8 cellular contexts compared by ENCODE assay signal in the genomic region with DNA sequence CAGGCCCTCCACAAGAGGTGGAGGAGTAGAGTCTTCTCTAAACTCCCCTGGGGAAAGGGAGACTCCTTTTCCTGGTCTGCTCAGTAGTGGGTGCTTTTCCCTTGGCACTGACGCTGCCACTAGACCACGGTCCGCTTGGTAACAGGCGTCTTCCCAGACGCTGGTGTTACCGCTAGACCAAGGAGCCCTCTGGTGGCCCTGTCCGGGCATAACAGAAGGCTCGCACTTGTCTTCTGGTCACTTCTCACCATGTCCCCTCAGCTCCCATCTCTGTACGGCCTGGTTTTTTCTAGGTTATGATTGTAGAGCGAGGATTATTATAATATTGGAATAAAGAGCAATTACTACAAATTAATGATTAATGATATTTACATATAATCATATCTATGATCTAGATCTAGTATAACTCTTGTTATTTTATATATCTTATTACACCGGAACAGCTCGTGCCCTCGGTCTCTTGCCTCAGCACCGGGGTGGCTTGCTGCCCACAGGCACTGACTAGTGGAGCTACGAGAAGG. TPM values are rescaled to one million over a fixed set of nuclear protein-coding genes. Genes with fewer than 3 reads are reported as not detected.
DNase-seq lines count a peak whose midpoint lies in the region; ATAC-seq and TF ChIP-seq lines count a peak whose summit lies in the region.
"Not testable (repeated sequence)": the region's sequence is repeated elsewhere in the genome, so short reads cannot be mapped to it uniquely, and the experiment has no call there.

No MANE protein-coding gene starts in this region.

- not testable (repeated sequence) for H3K36me3 ChIP-seq in Caco-2 (ENCODE audit: control insufficient read depth, insufficient read depth, low read length); HCT116 (ENCODE audit: control insufficient read depth in 1 of 2, insufficient read depth in 2 of 2, low read length in 2 of 2); left ventricle myocardium inferior; neural progenitor cell; uterus

- H3K27ac ChIP-seq in HCT116 (ENCODE audit: low read depth, low read length); left ventricle myocardium inferior (replicated peaks); neural progenitor cell; uterus: not testable (repeated sequence)

- TF ChIP-seq CTCF in Caco-2 (IDR thresholded peaks at IDR 0.05; ENCODE audit: insufficient read depth in 1 of 2, low read depth in 1 of 2, low read length in 1 of 2, severe bottlenecking in 1 of 2, unreplicated experiment in 1 of 2) (peak; percentile 34 to 46), HCT116 (IDR thresholded peaks at IDR 0.05 in 2 of 3, conservative IDR thresholded peaks at IDR 0.05 in 1 of 3; ENCODE audit: borderline replicate concordance in 1 of 3, insufficient read depth in 1 of 3, low read depth in 2 of 3, low read length in 2 of 3) (peak in 2 of 3 experiments; percentile 61 to 63; a peak in 4 of 6 replicates), WI38 (IDR thresholded peaks at IDR 0.05; ENCODE audit: low read depth, low read length) (peak; percentile 52), left ventricle myocardium inferior (IDR thresholded peaks at IDR 0.05; ENCODE audit: borderline replicate concordance) (peak; percentile 81), neural progenitor cell (IDR thresholded peaks at IDR 0.05) (peak; percentile 47), uterus (IDR thresholded peaks at IDR 0.05) (peak; percentile 39 to 63 (median 53))

- H3K9ac ChIP-seq in HCT116 (ENCODE audit: low read length); neural progenitor cell: not testable (repeated sequence)

- TF ChIP-seq RAD21 in HCT116 (IDR thresholded peaks at IDR 0.05; ENCODE audit: low read depth) = not testable (repeated sequence)

- not testable (repeated sequence) for TF ChIP-seq POLR2A in HCT116 (IDR thresholded peaks at IDR 0.05; ENCODE audit: borderline replicate concordance, extremely low read depth, insufficient read depth, insufficient read length); uterus (IDR thresholded peaks at IDR 0.05)

- not testable (repeated sequence) for H3K27me3 ChIP-seq in Caco-2 (replicated peaks; ENCODE audit: control insufficient read depth, insufficient read depth, low read length); HCT116 (ENCODE audit: insufficient read depth, low read length); left ventricle myocardium inferior (ENCODE audit: low read depth); uterus
- peaks cover 21% of the 10 kb centered on the region for H3K27me3 ChIP-seq in neural progenitor cell

- BruUV-seq in Caco-2 (replicated peaks; lab: Mats Ljungman, UMichigan); HCT116 (replicated peaks; lab: Mats Ljungman, UMichigan): not testable (repeated sequence)

- POLR2A ChIA-PET in Caco-2 (lab: Charles Lee); HCT116 (lab: Charles Lee): not testable (repeated sequence)

- ATAC-seq in HCT116 = not testable (repeated sequence)

- H3K27ac Mint-ChIP-seq in Caco-2 (ENCODE audit: unreplicated experiment); neural progenitor cell: not testable (repeated sequence)

- not testable (repeated sequence) for H3K4me3 ChIP-seq in Caco-2 (ENCODE audit: low read depth, low read length); HCT116 (replicated peaks in 1 of 2; ENCODE audit: low read depth in 1 of 2, low read length in 2 of 2); WI38 (ENCODE audit: low read depth, low read length); left ventricle myocardium inferior; neural progenitor cell; uterus

- H3K9me2 ChIP-seq in HCT116 (ENCODE audit: insufficient read depth) = not testable (repeated sequence)

- not testable (repeated sequence) for H3K79me2 ChIP-seq in HCT116 (ENCODE audit: insufficient read depth, low read length); neural progenitor cell (ENCODE audit: low read depth)

- DNase-seq in Caco-2 (peak in 1 of 2 experiments; percentile 29), NCI-H69 (lab: John Stamatoyannopoulos, UW) (peak; percentile 44), cerebellar cortex (ENCODE audit: low spot score) (peak; percentile 72), uterus (peak in 1 of 2 donors; percentile 44)
- DNase-seq in HCT116 (ENCODE audit: low read depth, low spot score); left ventricle myocardium inferior; neural progenitor cell (ENCODE audit: low spot score): not testable (repeated sequence)

- not testable (repeated sequence) for H3K4me3 Mint-ChIP-seq in Caco-2 (ENCODE audit: unreplicated experiment)
- H3K4me3 Mint-ChIP-seq in neural progenitor cell = peak overlapping the region; percentile 41

- H3K36me3 Mint-ChIP-seq in Caco-2 (ENCODE audit: insufficient read depth, unreplicated experiment) = peaks cover 15% of the 10 kb centered on the region
- H3K36me3 Mint-ChIP-seq in neural progenitor cell = not testable (repeated sequence)

- not testable (repeated sequence) for H3K9me3 Mint-ChIP-seq in Caco-2 (ENCODE audit: unreplicated experiment); neural progenitor cell

- intact Hi-C loops in Caco-2 (cut with micrococcal nuclease; ENCODE audit: unreplicated experiment) (loop anchor here (5.0 kb wide), 1 partner anchor 101 kb away; no protein-coding TSS in a partner anchor), HCT116 (cut with micrococcal nuclease) (loop anchor here (1.0 kb wide), 1 partner anchor 103 kb away; no protein-coding TSS in a partner anchor), left ventricle myocardium inferior (cut with micrococcal nuclease) (loop anchor here (5.0 kb wide), 1 partner anchor 54 kb away; no protein-coding TSS in a partner anchor)
- intact Hi-C loops in uterus (cut with DNase I; ENCODE audit: low total_unique reads) = not testable (repeated sequence)

- not testable (repeated sequence) for H3K27me3 Mint-ChIP-seq in Caco-2 (ENCODE audit: insufficient read depth, unreplicated experiment); neural progenitor cell (ENCODE audit: insufficient read depth, low read depth)

- not testable (repeated sequence) for H3K9me3 ChIP-seq in Caco-2; HCT116 (ENCODE audit: control insufficient read depth in 1 of 2, insufficient read depth in 1 of 2, low read depth in 1 of 2, low read length in 2 of 2); left ventricle myocardium inferior (replicated peaks); neural progenitor cell (ENCODE audit: low read depth); uterus

- H3F3A ChIP-seq in neural progenitor cell (ENCODE audit: low read depth) = not testable (repeated sequence)

- not testable (repeated sequence) for H4K20me1 ChIP-seq in HCT116 (ENCODE audit: insufficient read depth); neural progenitor cell (ENCODE audit: low read depth)

- H3K4me1 ChIP-seq in Caco-2 = peaks cover 18% of the 10 kb centered on the region
- H3K4me1 ChIP-seq in HCT116 (ENCODE audit: control insufficient read depth in 1 of 2, insufficient read depth in 2 of 2, low read length in 2 of 2) = peaks cover 6 to 33% of the 10 kb centered on the region in 2 experiments; a peak in 2 of 4 replicates
- peaks cover 48% of the 10 kb centered on the region for H3K4me1 ChIP-seq in left ventricle myocardium inferior
- peaks cover 13% of the 10 kb centered on the region for H3K4me1 ChIP-seq in neural progenitor cell
- not testable (repeated sequence) for H3K4me1 ChIP-seq in uterus

- H2AFZ ChIP-seq in HCT116 (ENCODE audit: low read depth, low read length, poor library complexity, severe bottlenecking); neural progenitor cell (replicated peaks): not testable (repeated sequence)

- H3K4me1 Mint-ChIP-seq in Caco-2 (ENCODE audit: low read depth, unreplicated experiment) = peaks cover 14% of the 10 kb centered on the region
- peaks cover 23% of the 10 kb centered on the region for H3K4me1 Mint-ChIP-seq in neural progenitor cell

- H3K4me2 ChIP-seq in HCT116 (ENCODE audit: low read length) = peak overlapping the region; percentile 47
- not testable (repeated sequence) for H3K4me2 ChIP-seq in neural progenitor cell

- CTCF ChIA-PET in Caco-2 (lab: Charles Lee) = interaction anchor here (1.3 to 2.6 kb wide), 4 partner anchors 30 to 168 kb away, joined by 4 to 24 read pairs (median 8); no protein-coding TSS in a partner anchor
- CTCF ChIA-PET in HCT116 (lab: Charles Lee) = interaction anchor here (1.2 to 4.2 kb wide), 5 partner anchors 33 to 168 kb away, joined by 4 to 136 read pairs (median 12); no protein-coding TSS in a partner anchor

- RAD21 ChIA-PET in HCT116 (lab: Charles Lee; ENCODE audit: low non-redundant PET in 1 of 2, low total read pairs in 2 of 2, uncharacterized antibody in 2 of 2, unreplicated experiment in 2 of 2) = interaction anchor here (0.5 to 2.5 kb wide), 7 partner anchors 56 to 168 kb away, joined by 3 to 9 read pairs (median 3); no protein-coding TSS in a partner anchor

RNA-seq across cellular contexts. Expression of a gene that starts 3.6 kb away (rescaled TPM):
- total RNA-seq in Caco-2 (2022) (39.0 and 43.9 TPM in 2 replicates), HCT116 (2021; ENCODE audit: unreplicated experiment) (25.6 TPM), left ventricle myocardium inferior (54.0 TPM), neural progenitor cell (ENCODE audit: low replicate concordance) (10.6 and 11.5 TPM in 2 replicates), uterus (10 to 100 TPM; 18.7 to 43.4 (median 29.6) TPM)
- polyA plus RNA-seq in HCT116 (2012) = 17.6 and 18.6 TPM in 2 replicates

RNA-seq across cellular contexts. Expression of a gene that starts 9.9 kb away (rescaled TPM):
- total RNA-seq in Caco-2 (2022) (12.1 and 13.3 TPM in 2 replicates), HCT116 (2021; ENCODE audit: unreplicated experiment) (47.6 TPM), left ventricle myocardium inferior (9.5 TPM), neural progenitor cell (ENCODE audit: low replicate concordance) (1.7 and 25.6 TPM in 2 replicates), uterus (10 to 100 TPM in 3 of 4 donors, under 1 TPM in 1; 0.88 to 69.0 (median 36.9) TPM)
- polyA plus RNA-seq in HCT116 (2012) = 34.0 and 43.9 TPM in 2 replicates

RNA-seq across cellular contexts. Expression of a gene that starts 28.7 kb away (rescaled TPM):
- 25.1 and 31.6 TPM in 2 replicates for total RNA-seq in Caco-2 (2022)
- 51.4 TPM for total RNA-seq in HCT116 (2021; ENCODE audit: unreplicated experiment)
- 43.0 and 45.5 TPM in 2 replicates for polyA plus RNA-seq in HCT116 (2012)
- total RNA-seq in left ventricle myocardium inferior = 12.7 TPM
- total RNA-seq in neural progenitor cell (ENCODE audit: low replicate concordance) = 12.0 and 18.8 TPM in 2 replicates
- 10 to 100 TPM in 3 of 4 donors, 1 to 10 TPM in 1; 4.6 to 31.7 (median 25.0) TPM for total RNA-seq in uterus

RNA-seq across cellular contexts. Expression of a gene that starts 31.1 kb away (rescaled TPM):
- 11.7 and 11.9 TPM in 2 replicates for total RNA-seq in Caco-2 (2022)
- 19.2 TPM for total RNA-seq in HCT116 (2021; ENCODE audit: unreplicated experiment)
- 9.9 and 10.1 TPM in 2 replicates for polyA plus RNA-seq in HCT116 (2012)
- 0.05 TPM for total RNA-seq in left ventricle myocardium inferior
- total RNA-seq in neural progenitor cell (ENCODE audit: low replicate concordance) = 0.31 TPM in 1 of 2 replicates, not detected in the other
- under 1 TPM in 2 of 4 donors, not detected in 2; 0.30 to 0.76 TPM for total RNA-seq in uterus
